Comparison of ENCODE assay signal across 2 cellular contexts in genomic region chr7:42922017-42922753, GRCh38.
TF ChIP-seq lines count a peak whose summit lies in the region.

No MANE protein-coding gene starts in this region.

TF ChIP-seq in A549, 52 proteins besides CTCF, POLR2A, EP300 and RAD21:
- TF ChIP-seq SREBF2 (IDR thresholded peaks at IDR 0.05) (no peak), HDAC2 (IDR thresholded peaks at IDR 0.05) (no peak)
TF ChIP-seq in A549: peak in this region for 0.

TF ChIP-seq in K562, 482 proteins besides CTCF, POLR2A, EP300 and RAD21 (continues in another document):
- TF ChIP-seq NR2F6 (CRISPR knock-in tag; IDR thresholded peaks at IDR 0.05) (no peak), EWSR1 (IDR thresholded peaks at IDR 0.05; ENCODE audit: borderline replicate concordance, low read depth, partially characterized antibody) (no peak), SMAD2 (IDR thresholded peaks at IDR 0.05; ENCODE audit: low read depth, low read length) (no peak), ZNF318 (IDR thresholded peaks at IDR 0.05; ENCODE audit: borderline replicate concordance in 1 of 2, low read depth in 1 of 2) (no peak), NR1H2 (CRISPR knock-in tag; IDR thresholded peaks at IDR 0.05) (no peak), ZNF146 (CRISPR knock-in tag; IDR thresholded peaks at IDR 0.05; ENCODE audit: unreplicated experiment) (no peak), SIX5 (IDR thresholded peaks at IDR 0.05; ENCODE audit: borderline replicate concordance in 1 of 2, insufficient read depth in 1 of 2, low read depth in 1 of 2, low read length in 2 of 2) (no peak), CUX1 (CRISPR knock-in tag; IDR thresholded peaks at IDR 0.05) (no peak), GTF3C2 (IDR thresholded peaks at IDR 0.05; ENCODE audit: borderline replicate concordance, extremely low read depth, insufficient read length) (no peak), KHSRP (IDR thresholded peaks at IDR 0.05) (no peak), MXI1 (IDR thresholded peaks at IDR 0.05; ENCODE audit: low read depth, low read length) (no peak), CBFA2T3 (IDR thresholded peaks at IDR 0.05) (peak; percentile 35; the same call in 1 of the 2 replicates), TARDBP (IDR thresholded peaks at IDR 0.05) (no peak), ZNF764 (CRISPR knock-in tag; IDR thresholded peaks at IDR 0.05; ENCODE audit: low read depth) (no peak), EZH2 (IDR thresholded peaks at IDR 0.05; ENCODE audit: borderline replicate concordance, low read depth, low read length) (no peak), BRCA1 (IDR thresholded peaks at IDR 0.05) (no peak), BRCA1 (CRISPR knock-in tag; IDR thresholded peaks at IDR 0.05) (no peak), ZNF395 (CRISPR knock-in tag; IDR thresholded peaks at IDR 0.05) (no peak), SMARCB1 (IDR thresholded peaks at IDR 0.05; ENCODE audit: insufficient read length, low read depth) (no peak), RAD51 (IDR thresholded peaks at IDR 0.05; ENCODE audit: borderline replicate concordance, low read depth) (no peak), ARNT (IDR thresholded peaks at IDR 0.05) (0 out of 4 replicates have a peak, but pooled peaks of 1 of the 2 experiments have one; percentile 20), RCOR1 (IDR thresholded peaks at IDR 0.05; ENCODE audit: borderline replicate concordance in 1 of 2, low read depth in 2 of 2, low read length in 2 of 2) (no peak), ZBTB33 (CRISPR knock-in tag; IDR thresholded peaks at IDR 0.05) (no peak), ZNF75A (CRISPR knock-in tag; IDR thresholded peaks at IDR 0.05) (no peak), ZFPM2 (CRISPR knock-in tag; IDR thresholded peaks at IDR 0.05) (no peak), XRCC5 (IDR thresholded peaks at IDR 0.05; ENCODE audit: low read depth, low read length) (no peak), GABPB1 (CRISPR knock-in tag; IDR thresholded peaks at IDR 0.05) (no peak), KDM2B (CRISPR knock-in tag; IDR thresholded peaks at IDR 0.05) (no peak), ARID1B (IDR thresholded peaks at IDR 0.05) (peak; percentile 77), ZNF324 (CRISPR knock-in tag; IDR thresholded peaks at IDR 0.05) (no peak), ZNF184 (CRISPR knock-in tag; IDR thresholded peaks at IDR 0.05) (no peak), ELK1 (CRISPR knock-in tag; IDR thresholded peaks at IDR 0.05) (no peak), BDP1 (IDR thresholded peaks at IDR 0.05; ENCODE audit: insufficient read depth, insufficient read length) (no peak), HMBOX1 (IDR thresholded peaks at IDR 0.05) (no peak), ZNF431 (CRISPR knock-in tag; IDR thresholded peaks at IDR 0.05) (no peak), SMARCA4 (IDR thresholded peaks at IDR 0.05) (peak; percentile 57; the same call in 1 of the 2 replicates)
